In genomic region chr6:89840538-89840937, GRCh38 we compare ENCODE assay signal across 2 cellular contexts.
TF ChIP-seq lines count a peak whose summit lies in the region.

No MANE protein-coding gene starts in this region.

TF ChIP-seq in HEK293T, 16 proteins besides CTCF, POLR2A, EP300 and RAD21:
- TF ChIP-seq ARNT (IDR thresholded peaks at IDR 0.05) = no peak
- no peak for TF ChIP-seq SP1 (IDR thresholded peaks at IDR 0.05)
- no peak for TF ChIP-seq FOXM1 (IDR thresholded peaks at IDR 0.05; ENCODE audit: borderline replicate concordance)
- no peak for TF ChIP-seq FOXA1 (IDR thresholded peaks at IDR 0.05)
- no peak for TF ChIP-seq ZNF384 (IDR thresholded peaks at IDR 0.05)
- no peak for TF ChIP-seq BHLHE40 (IDR thresholded peaks at IDR 0.05; ENCODE audit: borderline replicate concordance)
- TF ChIP-seq L3MBTL2 (conservative IDR thresholded peaks at IDR 0.05) = no peak
- TF ChIP-seq SUZ12 (IDR thresholded peaks at IDR 0.05) = no peak
- no peak for TF ChIP-seq HDGF (IDR thresholded peaks at IDR 0.05; ENCODE audit: borderline replicate concordance)
- no peak for TF ChIP-seq CTBP1 (IDR thresholded peaks at IDR 0.05; ENCODE audit: borderline replicate concordance)
- TF ChIP-seq TARDBP (IDR thresholded peaks at IDR 0.05) = no peak
- no peak for TF ChIP-seq LEF1 (IDR thresholded peaks at IDR 0.05; ENCODE audit: borderline replicate concordance)
- no peak for TF ChIP-seq ELF4 (IDR thresholded peaks at IDR 0.05)
- no peak for TF ChIP-seq NFRKB (IDR thresholded peaks at IDR 0.05)
- TF ChIP-seq FOXK2 (IDR thresholded peaks at IDR 0.05) = no peak
- TF ChIP-seq PKNOX1 (IDR thresholded peaks at IDR 0.05) = no peak

TF ChIP-seq in HepG2, 621 proteins besides CTCF, POLR2A, EP300 and RAD21:
- TF ChIP-seq ZIK1 (CRISPR knock-in tag; IDR thresholded peaks at IDR 0.05; ENCODE audit: borderline replicate concordance, low read depth) = no peak
- no peak for TF ChIP-seq CREBL2 (CRISPR knock-in tag; IDR thresholded peaks at IDR 0.05; ENCODE audit: borderline replicate concordance)
